ENCODE assay signal across 14 cellular contexts in the genomic region with DNA sequence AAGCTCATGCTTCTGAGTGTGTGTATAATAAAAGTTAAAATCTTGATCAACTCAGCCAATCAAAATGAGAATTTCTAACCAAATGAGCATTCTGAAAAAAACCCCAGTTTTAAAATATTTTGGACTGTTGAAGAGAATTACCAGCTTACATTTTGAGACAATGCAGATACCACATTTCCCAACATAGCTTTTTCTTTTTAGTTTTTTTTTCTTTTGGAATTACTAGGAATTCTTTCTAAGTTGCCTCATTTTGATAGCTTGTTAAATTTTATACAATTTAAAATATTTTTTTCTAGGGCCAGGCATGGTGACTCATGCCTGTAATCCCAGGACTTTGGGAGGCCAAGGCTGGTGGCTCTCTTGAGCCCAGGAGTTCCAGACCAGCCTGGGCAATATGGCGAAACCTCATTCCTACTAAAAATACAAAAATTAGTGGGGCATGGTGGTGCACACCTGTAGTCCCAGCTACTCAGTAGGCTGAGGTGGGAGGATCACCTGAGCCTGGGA. TPM values are rescaled to one million over a fixed set of nuclear protein-coding genes. Genes with fewer than 3 reads are reported as not detected.
DNase-seq lines count a peak whose midpoint lies in the region; ATAC-seq and TF ChIP-seq lines count a peak whose summit lies in the region.
"Had no signal": no experiment of that assay in that cellular context is flagged by ENCODE, and none has a peak within 500 bp of the region (broad histone marks: within the 10 kb centered on the region; RNA-seq: fewer than 3 reads in every experiment).

No MANE protein-coding gene starts in this region.

- H4K20me1 ChIP-seq in DOHH2 (ENCODE audit: control insufficient read depth, insufficient read depth, low read depth, low read length) (no peaks in the 10 kb centered on the region), KMS-11 (ENCODE audit: insufficient read depth) (no peaks in the 10 kb centered on the region), neural cell (ENCODE audit: insufficient read depth) (no peaks in the 10 kb centered on the region)

- peaks cover 0 to 5% (median 0%) of the 10 kb centered on the region in 5 experiments for H3K9me3 Mint-ChIP-seq in brain

- ATAC-seq in Right ventricle myocardium inferior (no peak), HG02885 (IDR thresholded peaks at IDR 0.05; ENCODE audit: poor library complexity, unreplicated experiment) (no peak)
- ATAC-seq: K562 had no signal

- peak overlapping the region in 2 of 5 experiments; percentile 96 to 97 for H3K27ac Mint-ChIP-seq in brain

- H3F3A ChIP-seq in DOHH2 (ENCODE audit: control insufficient read depth, insufficient read depth) (peaks cover 7% of the 10 kb centered on the region; the same call in 1 of the 2 replicates), neural cell (ENCODE audit: insufficient read depth, low read length, poor library complexity, severe bottlenecking) (no peaks in the 10 kb centered on the region)

- H3K36me3 ChIP-seq in DOHH2 (ENCODE audit: control insufficient read depth, low read length) (no peaks in the 10 kb centered on the region; the same call in 1 of the 2 replicates), KMS-11 (ENCODE audit: insufficient read depth) (no peaks in the 10 kb centered on the region), neural cell (ENCODE audit: insufficient read depth, low read length) (no peaks in the 10 kb centered on the region)

- H3K9me2 ChIP-seq in DOHH2 (replicated peaks; ENCODE audit: control insufficient read depth, low read length), result no peaks in the 10 kb centered on the region
- H3K9me2 ChIP-seq in neural cell (ENCODE audit: insufficient read depth, low read length), result no peaks in the 10 kb centered on the region

- in situ Hi-C loops in G401 (cut with HindIII; ENCODE audit: low sequenced_read_pairs), result no loop called here

- H3K4me1 ChIP-seq in DOHH2 (ENCODE audit: control insufficient read depth, low read length) (peaks cover 41% of the 10 kb centered on the region), KMS-11 (ENCODE audit: low read depth, poor library complexity, severe bottlenecking) (peaks cover 17% of the 10 kb centered on the region)

- peak overlapping the region; percentile 93 to 100 (median 97) for H3K4me3 Mint-ChIP-seq in brain

- H3K4me2 ChIP-seq in DOHH2 (ENCODE audit: low read length), result peak overlapping the region; percentile 75
- peak overlapping the region; percentile 52; the same call in 1 of the 2 replicates for H3K4me2 ChIP-seq in KMS-11
- H3K4me2 ChIP-seq in neural cell (ENCODE audit: low read length), result peak overlapping the region; percentile 69

- H3K9me3 ChIP-seq in DOHH2 (ENCODE audit: control insufficient read depth, insufficient read depth, low read length), result no peaks in the 10 kb centered on the region
- no peaks in the 10 kb centered on the region for H3K9me3 ChIP-seq in neural cell (ENCODE audit: low read length)

- intact Hi-C loops in Right ventricle myocardium inferior (cut with DNase I), result no loop called here

- H3K4me3 ChIP-seq in DOHH2 (ENCODE audit: low read length), result peak overlapping the region; percentile 93
- no peak overlapping the region for H3K4me3 ChIP-seq in KMS-11 (IDR thresholded peaks at IDR 0.05; ENCODE audit: insufficient read depth, low read depth, low read length)
- peak overlapping the region; percentile 83 for H3K4me3 ChIP-seq in neural cell (ENCODE audit: low read length)

- TF ChIP-seq CTCF in DOHH2 (IDR thresholded peaks at IDR 0.05; ENCODE audit: low read depth, low read length, poor library complexity, severe bottlenecking) (no peak), KMS-11 (conservative IDR thresholded peaks at IDR 0.05; ENCODE audit: low read depth, low read length) (no peak), brain (conservative IDR thresholded peaks at IDR 0.05) (no peak), neural cell (IDR thresholded peaks at IDR 0.05; ENCODE audit: poor library complexity, severe bottlenecking) (no peak)

- peaks cover 3% of the 10 kb centered on the region for H3K27me3 Mint-ChIP-seq in brain

- no peak for DNase-seq in Right ventricle myocardium inferior (ENCODE audit: missing footprints)
- no peak for DNase-seq in G401 (ENCODE audit: low spot score)
- DNase-seq: activated CD4-positive, CD25-positive, alpha-beta regulatory T cell; activated naive CD4-positive, alpha-beta T cell treated with Interleukin-2 at 50 U/mL for 16 hours; dorsolateral prefrontal cortex; RPMI8226; stimulated activated CD4-positive, alpha-beta T cell treated with anti-CD3 and anti-CD28 coated beads, Interleukin-12 subunit alpha, Interleukin-12 subunit beta, amount 100 ng/mL, for 4 hours; stimulated activated CD8-positive, alpha-beta memory T cell treated with anti-CD3 and anti-CD28 coated beads, Interleukin-4, amount 100 ng/mL, for 48 hours had no signal

- H3K27ac ChIP-seq in DOHH2 (ENCODE audit: low read depth, low read length), result peak overlapping the region; percentile 76; the same call in 1 of the 2 replicates
- H3K27ac ChIP-seq in KMS-11, result no peak overlapping the region
- H3K27ac ChIP-seq in neural cell (ENCODE audit: low read length), result no peak overlapping the region
- H3K27ac ChIP-seq: dorsolateral prefrontal cortex had no signal

- no peak for TF ChIP-seq RAD21 in neural cell (conservative IDR thresholded peaks at IDR 0.05)

- H3K4me1 Mint-ChIP-seq in brain, result peaks cover 22% of the 10 kb centered on the region

- no peak overlapping the region for H3K9ac ChIP-seq in KMS-11
- H3K9ac ChIP-seq in neural cell (ENCODE audit: low read length), result no peak overlapping the region

- H3K36me3 Mint-ChIP-seq in brain, result peaks cover 10% of the 10 kb centered on the region

- H2AFZ ChIP-seq in KMS-11 (ENCODE audit: low read depth), result no peak overlapping the region
- H2AFZ ChIP-seq in neural cell (ENCODE audit: low read depth, low read length), result no peak overlapping the region

- H3K79me2 ChIP-seq in DOHH2 (ENCODE audit: control insufficient read depth, low read length), result peaks cover 71% of the 10 kb centered on the region
- H3K79me2 ChIP-seq in KMS-11 (ENCODE audit: insufficient read depth, low read depth), result peaks cover 43% of the 10 kb centered on the region; the same call in 1 of the 2 replicates
- peaks cover 22% of the 10 kb centered on the region for H3K79me2 ChIP-seq in neural cell (replicated peaks; ENCODE audit: insufficient read depth, low read length)

- TF ChIP-seq EP300 in neural cell (conservative IDR thresholded peaks at IDR 0.05; ENCODE audit: poor library complexity, severe bottlenecking), result no peak

- H3K27me3 ChIP-seq in DOHH2 (ENCODE audit: control insufficient read depth, low read length), result no peaks in the 10 kb centered on the region
- H3K27me3 ChIP-seq in KMS-11 (ENCODE audit: insufficient read depth, low read depth), result no peaks in the 10 kb centered on the region
- no peaks in the 10 kb centered on the region for H3K27me3 ChIP-seq in neural cell (ENCODE audit: insufficient read depth, low read depth, low read length)

TF ChIP-seq in neural cell, 6 proteins besides CTCF, POLR2A, EP300 and RAD21:
- TF ChIP-seq EZH2 (IDR thresholded peaks at IDR 0.05; ENCODE audit: borderline replicate concordance, insufficient read depth, low read length, poor library complexity, severe bottlenecking), result no peak
- TF ChIP-seq SMC3 (conservative IDR thresholded peaks at IDR 0.05; ENCODE audit: poor library complexity), result no peak
- TF ChIP-seq REST (IDR thresholded peaks at IDR 0.05; ENCODE audit: borderline replicate concordance), result no peak
- TF ChIP-seq POLR2AphosphoS5 (IDR thresholded peaks at IDR 0.05), result no peak
- no peak for TF ChIP-seq MXI1 (conservative IDR thresholded peaks at IDR 0.05; ENCODE audit: poor library complexity, severe bottlenecking)
- no peak for TF ChIP-seq TAF1 (IDR thresholded peaks at IDR 0.05; ENCODE audit: low read depth)

RNA-seq across cellular contexts. Expression of gene RP2, which starts 2.2 kb away (rescaled TPM):
- polyA plus RNA-seq in brain (ENCODE audit: insufficient read depth, low read depth, low replicate concordance) (6.7 TPM), neural cell (8.9 and 12.1 TPM in 2 replicates)
- polyA minus RNA-seq in neural cell, result 16.8 TPM in 2 replicates
- 3.8 TPM for total RNA-seq in Right ventricle myocardium inferior
- 6.2 and 6.3 TPM in 2 replicates for total RNA-seq in G401 (2014; rRNA removed; shearing (Covaris generic))
